Comparison of ENCODE assay signal across 13 cellular contexts in the genomic region with DNA sequence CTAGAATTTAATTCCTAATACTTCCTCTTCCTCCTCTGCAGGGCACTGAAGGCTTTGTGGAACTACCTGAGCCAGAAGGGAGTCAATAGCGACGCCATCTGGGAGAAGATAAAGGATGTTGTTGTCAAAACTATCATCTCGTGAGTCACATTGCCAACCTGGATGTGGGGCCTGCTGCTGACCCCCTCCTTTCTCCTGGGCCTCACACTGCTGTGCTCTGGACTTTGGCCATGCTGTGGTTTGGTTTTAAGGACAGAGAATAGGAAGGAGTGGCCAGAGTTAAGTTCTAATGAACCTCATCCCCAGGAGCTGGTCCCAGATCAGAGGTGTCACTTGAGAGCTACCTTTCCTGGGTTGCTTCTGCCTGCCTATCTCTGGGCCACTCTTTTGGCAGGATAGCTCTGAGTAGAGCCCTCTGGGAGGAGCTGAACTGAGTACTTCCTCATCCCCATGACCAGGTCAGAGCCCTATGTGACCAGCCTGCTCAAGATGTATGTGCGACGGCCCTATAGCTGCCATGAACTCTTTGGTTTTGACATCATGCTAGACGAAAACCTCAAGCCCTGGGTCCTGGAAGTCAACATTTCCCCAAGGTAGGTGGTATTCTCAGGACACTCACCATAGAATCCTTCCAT. TPM values are rescaled to one million over a fixed set of nuclear protein-coding genes. Genes with fewer than 3 reads are reported as not detected.
DNase-seq lines count a peak whose midpoint lies in the region; ATAC-seq and TF ChIP-seq lines count a peak whose summit lies in the region.
"Had no signal": no experiment of that assay in that cellular context is flagged by ENCODE, and none has a peak within 500 bp of the region (broad histone marks: within the 10 kb centered on the region; RNA-seq: fewer than 3 reads in every experiment).

No MANE protein-coding gene starts in this region.

- H3K4me1 ChIP-seq in transverse colon, result no peaks in the 10 kb centered on the region

- CTCF ChIA-PET in activated CD8-positive, alpha-beta memory T cell treated with anti-CD3 and anti-CD28 coated beads, Interleukin-2, amount 10 ng/mL, durations not matched to agents 7 days and 5 days (lab: Charles Lee), result no interaction called here

- intact Hi-C loops in transverse colon (cut with DNase I; ENCODE audit: low total_unique reads), result no loop called here

- H3K36me3 ChIP-seq in transverse colon, result peaks cover 0 to 52% (median 20%) of the 10 kb centered on the region in 4 donors

- no peak overlapping the region for H3K4me3 ChIP-seq in transverse colon
- H3K4me3 ChIP-seq: GM12878, GM23248 had no signal

- H3K4me1 Mint-ChIP-seq in activated CD8-positive, alpha-beta memory T cell treated with anti-CD3 and anti-CD28 coated beads, Interleukin-2, amount 10 ng/mL, durations not matched to agents 7 days and 5 days, result peaks cover 5% of the 10 kb centered on the region
- no peaks in the 10 kb centered on the region for H3K4me1 Mint-ChIP-seq in endothelial cell (ENCODE audit: unreplicated experiment)

- ATAC-seq in activated CD8-positive, alpha-beta memory T cell treated with anti-CD3 and anti-CD28 coated beads, Interleukin-2, amount 10 ng/mL, durations not matched to agents 7 days and 5 days, result no peak
- ATAC-seq: GM12878 had no signal

- H3K9me3 ChIP-seq in transverse colon, result no peaks in the 10 kb centered on the region

- no peak for TF ChIP-seq EP300 in transverse colon (IDR thresholded peaks at IDR 0.05; ENCODE audit: low read depth)

- no peaks in the 10 kb centered on the region for H3K27me3 ChIP-seq in transverse colon

- peaks cover 46% of the 10 kb centered on the region for H3K36me3 Mint-ChIP-seq in activated CD8-positive, alpha-beta memory T cell treated with anti-CD3 and anti-CD28 coated beads, Interleukin-2, amount 10 ng/mL, durations not matched to agents 7 days and 5 days
- H3K36me3 Mint-ChIP-seq in endothelial cell (ENCODE audit: low read depth, unreplicated experiment), result peaks cover 71% of the 10 kb centered on the region

- 83 to 86% methylated on average over 3 to 6 of the region's 6 CpGs for WGBS in transverse colon (ENCODE audit: low coverage in 1 of 2), 2 donors

- peak; percentile 9 for DNase-seq in activated CD8-positive, alpha-beta memory T cell treated with anti-CD3 and anti-CD28 coated beads for 24 hours
- DNase-seq in activated CD8-positive, alpha-beta memory T cell treated with anti-CD3 and anti-CD28 coated beads, Interleukin-2, amount 10 ng/mL, durations not matched to agents 7 days and 5 days, result no peak
- DNase-seq in endothelial cell (ENCODE audit: low spot score), result no peak
- DNase-seq in mucosa of gallbladder (ENCODE audit: low spot score), result peak; percentile 11
- no peak for DNase-seq in NCI-H1694 (lab: John Stamatoyannopoulos, UW)
- no peak for DNase-seq in DMS153 (lab: John Stamatoyannopoulos, UW)
- no peak for DNase-seq in transverse colon
- no peak for DNase-seq in DMS79 treated with DMSO at 0.1 percent for 48 hours (lab: John Stamatoyannopoulos, UW)
- DNase-seq: CD4-positive, CD25-positive, alpha-beta regulatory T cell; GM23248 had no signal

- TF ChIP-seq CTCF in endothelial cell (IDR thresholded peaks at IDR 0.05; ENCODE audit: unreplicated experiment) (no peak), transverse colon (IDR thresholded peaks at IDR 0.05) (no peak)

- H3K27ac ChIP-seq in transverse colon, result no peak overlapping the region
- H3K27ac ChIP-seq: 22Rv1, GM23248 had no signal

- no peak overlapping the region for H3K4me3 Mint-ChIP-seq in activated CD8-positive, alpha-beta memory T cell treated with anti-CD3 and anti-CD28 coated beads, Interleukin-2, amount 10 ng/mL, durations not matched to agents 7 days and 5 days
- no peak overlapping the region for H3K4me3 Mint-ChIP-seq in endothelial cell (ENCODE audit: unreplicated experiment)
- H3K4me3 Mint-ChIP-seq: CD4-positive, CD25-positive, alpha-beta regulatory T cell had no signal

- no peak overlapping the region for H3K27ac Mint-ChIP-seq in activated CD8-positive, alpha-beta memory T cell treated with anti-CD3 and anti-CD28 coated beads, Interleukin-2, amount 10 ng/mL, durations not matched to agents 7 days and 5 days
- H3K27ac Mint-ChIP-seq in endothelial cell (ENCODE audit: unreplicated experiment), result peak overlapping the region; percentile 27

- no peaks in the 10 kb centered on the region for H3K9me3 Mint-ChIP-seq in activated CD8-positive, alpha-beta memory T cell treated with anti-CD3 and anti-CD28 coated beads, Interleukin-2, amount 10 ng/mL, durations not matched to agents 7 days and 5 days (ENCODE audit: low read depth)
- no peaks in the 10 kb centered on the region for H3K9me3 Mint-ChIP-seq in endothelial cell (ENCODE audit: unreplicated experiment)
- H3K9me3 Mint-ChIP-seq: CD4-positive, CD25-positive, alpha-beta regulatory T cell had no signal

- in situ Hi-C loops in transverse colon (cut with MboI; ENCODE audit: low pct_ligation_motif_present in 1 of 4, low pct_unique_long_range_greater_than_20kb in 1 of 4, low sequenced_read_pairs in 3 of 4), result loop anchor here in 1 of 4 donors (25.0 kb wide), 1 partner anchor 88 kb away; a partner anchor contains a TSS

- no peaks in the 10 kb centered on the region for H3K27me3 Mint-ChIP-seq in activated CD8-positive, alpha-beta memory T cell treated with anti-CD3 and anti-CD28 coated beads, Interleukin-2, amount 10 ng/mL, durations not matched to agents 7 days and 5 days
- peaks cover 3% of the 10 kb centered on the region for H3K27me3 Mint-ChIP-seq in endothelial cell (ENCODE audit: unreplicated experiment)
- H3K27me3 Mint-ChIP-seq: CD4-positive, CD25-positive, alpha-beta regulatory T cell had no signal

- TF ChIP-seq POLR2A in transverse colon (IDR thresholded peaks at IDR 0.05), result no peak

RNA-seq across cellular contexts. Expression of a gene that starts 33.0 kb away (rescaled TPM):
- total RNA-seq in activated CD8-positive, alpha-beta memory T cell treated with anti-CD3 and anti-CD28 coated beads, Interleukin-2, amount 10 ng/mL, durations not matched to agents 7 days and 5 days, result not detected
- 9.0 TPM for total RNA-seq in endothelial cell (ENCODE audit: unreplicated experiment)
- 20.4 TPM for total RNA-seq in mucosa of gallbladder
- total RNA-seq in transverse colon, result 100 to 1,000 TPM in 1 of 4 donors, 10 to 100 TPM in 3; 48.3 to 159 (median 75.5) TPM
- total RNA-seq: CD4-positive, CD25-positive, alpha-beta regulatory T cell; G401 had no signal

RNA-seq across cellular contexts. Expression of a gene that starts 38.3 kb away (rescaled TPM):
- 10 to 100 TPM; 39.6 to 40.4 TPM for total RNA-seq in activated CD8-positive, alpha-beta memory T cell treated with anti-CD3 and anti-CD28 coated beads, Interleukin-2, amount 10 ng/mL, durations not matched to agents 7 days and 5 days
- total RNA-seq in endothelial cell (ENCODE audit: unreplicated experiment) (47.3 TPM), mucosa of gallbladder (33.7 TPM), transverse colon (10 to 100 TPM in 3 of 4 donors, 1 to 10 TPM in 1; 6.0 to 26.0 (median 15.9) TPM)

Comparison
In these comparisons a context has a peak if more than half of its experiments do, and no peak if none do; other contexts are left out.
1. DNase-seq: peak in activated CD8-positive, alpha-beta memory T cell treated with anti-CD3 and anti-CD28 coated beads for 24 hours (single experiment) and mucosa of gallbladder (single experiment); none in activated CD8-positive, alpha-beta memory T cell treated with anti-CD3 and anti-CD28 coated beads, Interleukin-2, amount 10 ng/mL, durations not matched to agents 7 days and 5 days (single experiment), endothelial cell (single experiment), NCI-H1694 (single experiment), DMS153 (single experiment), transverse colon (single experiment) and DMS79 treated with DMSO at 0.1 percent for 48 hours (single experiment).
2. RNA of a gene that starts 33.0 kb away (total RNA-seq): 48.3 to 159 TPM in transverse colon, 20.4 TPM in mucosa of gallbladder (single experiment) and 9.0 TPM in endothelial cell (single experiment); not detected in activated CD8-positive, alpha-beta memory T cell treated with anti-CD3 and anti-CD28 coated beads, Interleukin-2, amount 10 ng/mL, durations not matched to agents 7 days and 5 days; every median in the first group is over 10 times any median in the second.